29 cellular contexts compared by ENCODE assay signal in the genomic region with DNA sequence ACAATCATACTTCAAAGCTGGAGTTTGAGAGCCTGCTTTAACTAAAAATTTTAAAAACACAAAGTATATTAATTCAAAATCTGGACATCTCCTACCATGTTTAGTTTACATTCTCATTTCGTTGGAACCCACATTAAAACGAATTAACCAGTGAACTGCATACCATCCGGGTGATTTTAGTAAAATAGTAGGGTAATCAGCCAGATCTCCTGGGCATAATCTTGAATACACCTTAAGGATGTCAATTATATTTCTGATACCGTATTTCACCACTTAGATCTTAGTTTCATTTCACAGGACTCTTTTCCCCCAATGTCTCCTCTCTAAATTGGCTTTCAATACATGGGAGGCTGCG.
"Had no signal": no experiment of that assay in that cellular context is flagged by ENCODE, and none has a peak within 500 bp of the region (broad histone marks: within the 10 kb centered on the region; RNA-seq: fewer than 3 reads in every experiment).

No MANE protein-coding gene starts in this region.

- H3K4me3 Mint-ChIP-seq: natural killer cell treated with Interleukin-12 subunit alpha and Interleukin-12 subunit beta and Interleukin-15 and Interleukin-18, amount 100 ng/mL, for 72 hours; nephron progenitor cell; neural crest cell; stimulated activated effector memory CD8-positive, alpha-beta T cell treated with anti-CD3 and anti-CD28 coated beads, Interleukin-12 subunit alpha, Interleukin-12 subunit beta, amount 100 ng/mL, for 72 hours; stimulated activated naive B cell treated with anti-CD40 and anti-IgM and Interleukin-4, amounts not matched to agents 10 μg/mL and 1 μg/mL and 100 μg/mL, for 72 hours; stimulated activated naive CD8-positive, alpha-beta T cell treated with anti-CD3 and anti-CD28 coated beads, Interleukin-15, Interleukin-2, amounts not matched to agents 100 ng/mL and 50 ng/mL, for 24 hours had no signal

- DNase-seq: nephron progenitor cell; occipital lobe; ovary; posterior cingulate gyrus; psoas muscle; right cardiac atrium; right lobe of liver; sigmoid colon; small intestine; stimulated activated CD4-positive, alpha-beta T cell treated with anti-CD3 and anti-CD28 coated beads, Interleukin-15, amount 100 ng/mL, for 24 hours; stimulated activated CD4-positive, alpha-beta T cell treated with anti-CD3 and anti-CD28 coated beads, Interleukin-2, amount 100 ng/mL, for 24 hours; stimulated activated CD4-positive, alpha-beta T cell treated with anti-CD3 and anti-CD28 coated beads, Interleukin-2, amount 100 ng/mL, for 48 hours; stimulated activated CD4-positive, alpha-beta T cell treated with anti-CD3 and anti-CD28 coated beads, Interleukin-4, amount 100 ng/mL, for 24 hours; stimulated activated naive B cell treated with anti-CD40 and anti-IgM and Interleukin-4, amounts not matched to agents 10 μg/mL and 1 μg/mL and 100 μg/mL, for 72 hours; stimulated activated naive CD4-positive, alpha-beta T cell treated with Interleukin-2 at 50 U/mL for 16 hours; stomach; thyroid gland; trophoblast cell; upper lobe of left lung had no signal

- H3K4me3 ChIP-seq: ovary, psoas muscle, right lobe of liver, sigmoid colon, stomach, thoracic aorta, thyroid gland, tibial nerve, upper lobe of left lung, vagina had no signal

- H2AFZ ChIP-seq: parathyroid adenoma had no signal

- H3K79me2 ChIP-seq: parathyroid adenoma had no signal

- H3K36me3 Mint-ChIP-seq: natural killer cell treated with Interleukin-12 subunit alpha and Interleukin-12 subunit beta and Interleukin-15 and Interleukin-18, amount 100 ng/mL, for 72 hours; stimulated activated effector memory CD8-positive, alpha-beta T cell treated with anti-CD3 and anti-CD28 coated beads, Interleukin-12 subunit alpha, Interleukin-12 subunit beta, amount 100 ng/mL, for 72 hours; stimulated activated naive B cell treated with anti-CD40 and anti-IgM and Interleukin-4, amounts not matched to agents 10 μg/mL and 1 μg/mL and 100 μg/mL, for 72 hours had no signal

- ATAC-seq: natural killer cell treated with Interleukin-12 subunit alpha and Interleukin-12 subunit beta and Interleukin-15 and Interleukin-18, amount 100 ng/mL, for 72 hours; psoas muscle; right cardiac atrium; right lobe of liver; stimulated activated effector memory CD8-positive, alpha-beta T cell treated with anti-CD3 and anti-CD28 coated beads, Interleukin-12 subunit alpha, Interleukin-12 subunit beta, amount 100 ng/mL, for 72 hours; stimulated activated naive B cell treated with anti-CD40 and anti-IgM and Interleukin-4, amounts not matched to agents 10 μg/mL and 1 μg/mL and 100 μg/mL, for 72 hours had no signal

- H3K4me1 ChIP-seq: parathyroid adenoma, psoas muscle, right lobe of liver, sigmoid colon, stomach, thyroid gland, tibial nerve, upper lobe of left lung, vagina had no signal

- H3K4me1 Mint-ChIP-seq: neural crest cell; stimulated activated effector memory CD8-positive, alpha-beta T cell treated with anti-CD3 and anti-CD28 coated beads, Interleukin-12 subunit alpha, Interleukin-12 subunit beta, amount 100 ng/mL, for 72 hours had no signal

- H3K27me3 ChIP-seq: ovary, right lobe of liver, sigmoid colon, thyroid gland, tibial nerve, upper lobe of left lung, vagina had no signal

- H3K27ac Mint-ChIP-seq: natural killer cell treated with Interleukin-12 subunit alpha and Interleukin-12 subunit beta and Interleukin-15 and Interleukin-18, amount 100 ng/mL, for 72 hours; nephron progenitor cell; progenitor cell of endocrine pancreas; stimulated activated effector memory CD8-positive, alpha-beta T cell treated with anti-CD3 and anti-CD28 coated beads, Interleukin-12 subunit alpha, Interleukin-12 subunit beta, amount 100 ng/mL, for 72 hours; stimulated activated naive B cell treated with anti-CD40 and anti-IgM and Interleukin-4, amounts not matched to agents 10 μg/mL and 1 μg/mL and 100 μg/mL, for 72 hours; stimulated activated naive CD8-positive, alpha-beta T cell treated with anti-CD3 and anti-CD28 coated beads, Interleukin-15, Interleukin-2, amounts not matched to agents 100 ng/mL and 50 ng/mL, for 24 hours had no signal

- H3K9me3 Mint-ChIP-seq: nephron progenitor cell; neural crest cell; stimulated activated effector memory CD8-positive, alpha-beta T cell treated with anti-CD3 and anti-CD28 coated beads, Interleukin-12 subunit alpha, Interleukin-12 subunit beta, amount 100 ng/mL, for 72 hours; stimulated activated naive CD8-positive, alpha-beta T cell treated with anti-CD3 and anti-CD28 coated beads, Interleukin-15, Interleukin-2, amounts not matched to agents 100 ng/mL and 50 ng/mL, for 24 hours had no signal

- H3K9ac ChIP-seq: parathyroid adenoma had no signal

- FAIRE-seq: small intestine, urothelium cell line had no signal

- H3K27ac ChIP-seq: ovary, parathyroid adenoma, psoas muscle, right lobe of liver, sigmoid colon, stomach, thoracic aorta, thyroid gland, tibial nerve, upper lobe of left lung, vagina had no signal

- H3K9me3 ChIP-seq: ovary, psoas muscle, right lobe of liver, sigmoid colon, stomach, thoracic aorta, thyroid gland, tibial nerve, upper lobe of left lung, vagina had no signal

- H3K36me3 ChIP-seq: ovary, right lobe of liver, sigmoid colon, stomach, thoracic aorta, thyroid gland, tibial nerve, upper lobe of left lung, vagina had no signal
